In the genomic region with DNA sequence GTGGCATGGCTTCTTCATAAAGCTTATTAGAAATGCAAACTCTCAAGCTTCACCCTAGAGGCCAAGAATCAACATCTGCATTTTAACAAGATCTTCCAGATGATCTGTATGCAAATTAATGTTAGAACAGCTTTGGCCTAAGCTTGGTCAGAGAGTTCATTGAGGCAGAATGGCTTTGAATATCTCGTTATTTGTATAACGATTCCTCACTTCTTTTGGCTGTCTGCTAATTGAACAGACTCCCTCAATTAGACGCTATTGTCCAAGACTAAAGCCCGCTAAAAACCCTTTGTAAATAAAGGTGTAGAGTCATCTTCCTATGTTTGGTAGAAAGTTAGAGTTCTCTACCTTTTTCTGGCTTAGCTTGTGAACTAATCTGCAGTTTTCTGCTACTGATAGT, we compare ENCODE assay signal across 27 cellular contexts.
"Had no signal": no experiment of that assay in that cellular context is flagged by ENCODE, and none has a peak within 500 bp of the region (broad histone marks: within the 10 kb centered on the region; RNA-seq: fewer than 3 reads in every experiment).

No MANE protein-coding gene starts in this region.

- H3K36me3 ChIP-seq: neutrophil, pancreas, prostate gland, right lobe of liver, spleen, suprapubic skin, tibial artery, transverse colon, upper lobe of right lung, uterus had no signal

- DNase-seq: naive thymus-derived CD4-positive, alpha-beta T cell; natural killer cell; nucleus accumbens; pancreas; retina; right cardiac atrium; right lobe of liver; spleen; stimulated activated CD4-positive, alpha-beta T cell treated with anti-CD3 and anti-CD28 coated beads, Interleukin-12 subunit alpha, Interleukin-12 subunit beta, amount 100 ng/mL, for 4 hours; stimulated activated CD4-positive, alpha-beta T cell treated with anti-CD3 and anti-CD28 coated beads, Interleukin-1b, Interleukin-23, amount 100 ng/mL, for 48 hours; stimulated activated CD4-positive, alpha-beta T cell treated with anti-CD3 and anti-CD28 coated beads, Interleukin-4, amount 100 ng/mL, for 1 hour; stimulated activated CD4-positive, alpha-beta T cell treated with anti-CD3 and anti-CD28 coated beads, Interleukin-4, amount 100 ng/mL, for 4 hours; stimulated activated CD8-positive, alpha-beta memory T cell treated with anti-CD3 and anti-CD28 coated beads, Interleukin-4, amount 100 ng/mL, for 48 hours; stimulated activated naive CD4-positive, alpha-beta T cell; stimulated activated naive CD8-positive, alpha-beta T cell treated with anti-CD3 and anti-CD28 coated beads, Interleukin-15, amount 100 ng/mL, for 72 hours; stimulated activated naive CD8-positive, alpha-beta T cell treated with anti-CD3 and anti-CD28 coated beads, Interleukin-15, Interleukin-2, amounts not matched to agents 100 U/mL and 50 U/mL, for 24 hours; substantia nigra; testis; tibial artery; transverse colon; upper lobe of right lung; uterus had no signal

- H3K27me3 ChIP-seq: neutrophil, pancreas, right lobe of liver, spleen, suprapubic skin, testis, tibial artery, transverse colon, upper lobe of right lung, uterus had no signal

- H3K4me2 ChIP-seq: smooth muscle cell had no signal

- H3K27ac ChIP-seq: neutrophil, pancreas, prostate gland, right lobe of liver, skin epidermis, spleen, suprapubic skin, testis, tibial artery, transverse colon, upper lobe of right lung, uterus had no signal

- H3K4me3 ChIP-seq: pancreas, prostate gland, right lobe of liver, skin epidermis, smooth muscle cell, spleen, suprapubic skin, testis, tibial artery, transverse colon, upper lobe of right lung, uterus had no signal

- H3K4me1 ChIP-seq: pancreas, prostate gland, right lobe of liver, spleen, suprapubic skin, testis, tibial artery, transverse colon, upper lobe of right lung, uterus had no signal

- H3K9me3 ChIP-seq: neutrophil, pancreas, prostate gland, right lobe of liver, suprapubic skin, testis, tibial artery, transverse colon, upper lobe of right lung, uterus had no signal
